Comparison of ENCODE assay signal across 2 cellular contexts in genomic region chr17:49054342-49055092, GRCh38.
A peak's percentile ranks its signal among the peaks of the same experiment; 100 is the strongest.
TF ChIP-seq lines count a peak whose summit lies in the region.

No MANE protein-coding gene starts in this region.

TF ChIP-seq in HepG2, 621 proteins besides CTCF, POLR2A, EP300 and RAD21:
- TF ChIP-seq IKZF1 (IDR thresholded peaks at IDR 0.05) (no peak), ZNF556 (CRISPR knock-in tag; IDR thresholded peaks at IDR 0.05; ENCODE audit: borderline replicate concordance) (no peak), RBM22 (optimal IDR thresholded peaks at IDR 0.05; ENCODE audit: low read length) (peak; percentile 94)

TF ChIP-seq in WTC11, 78 proteins besides CTCF, POLR2A, EP300 and RAD21:
- TF ChIP-seq PREB (CRISPR knock-in tag; IDR thresholded peaks at IDR 0.05; ENCODE audit: borderline replicate concordance) = no peak
- no peak for TF ChIP-seq TP53 (CRISPR knock-in tag; IDR thresholded peaks at IDR 0.05)
- no peak for TF ChIP-seq SP1 (CRISPR knock-in tag; conservative IDR thresholded peaks at IDR 0.05)
- TF ChIP-seq ZNF219 (CRISPR knock-in tag; IDR thresholded peaks at IDR 0.05; ENCODE audit: borderline replicate concordance) = no peak
